ENCODE assay signal across 12 cellular contexts in the genomic region with DNA sequence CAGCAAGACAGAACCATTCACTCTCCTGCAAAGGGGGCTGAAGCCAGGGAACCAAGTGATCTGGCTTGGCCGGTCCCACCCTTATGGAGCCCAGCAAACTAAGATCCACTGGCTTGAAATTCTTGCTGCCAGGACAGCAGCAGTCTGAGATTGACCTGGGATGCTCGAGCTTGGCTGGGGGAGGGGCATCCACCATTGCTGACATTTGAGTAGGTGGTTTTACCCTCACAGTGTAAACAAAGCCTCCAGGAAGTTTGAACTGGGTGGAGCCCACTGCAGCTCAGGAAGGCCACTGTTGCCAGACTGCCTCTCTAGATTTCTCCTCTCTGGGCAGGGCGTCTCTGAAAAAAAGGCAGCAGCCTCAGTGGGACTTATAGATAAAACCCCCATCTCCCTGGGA.
DNase-seq lines count a peak whose midpoint lies in the region; ATAC-seq and TF ChIP-seq lines count a peak whose summit lies in the region.
"Had no signal": no experiment of that assay in that cellular context is flagged by ENCODE, and none has a peak within 500 bp of the region (broad histone marks: within the 10 kb centered on the region; RNA-seq: fewer than 3 reads in every experiment).

No MANE protein-coding gene starts in this region.

- peaks cover 34% of the 10 kb centered on the region for H3K4me1 Mint-ChIP-seq in activated CD4-positive, alpha-beta T cell treated with anti-CD3 and anti-CD28 coated beads, Interleukin-2, amount 10 ng/mL, durations not matched to agents 7 days and 5 days
- peaks cover 4% of the 10 kb centered on the region for H3K4me1 Mint-ChIP-seq in activated T-helper 17 cell treated with anti-CD3 and anti-CD28 coated beads, Interleukin-2, amount 50 U/mL, for 72 hours
- H3K4me1 Mint-ChIP-seq in nephron progenitor cell: peaks cover 12% of the 10 kb centered on the region

- H3K9me3 Mint-ChIP-seq in activated CD4-positive, alpha-beta T cell treated with anti-CD3 and anti-CD28 coated beads, Interleukin-2, amount 10 ng/mL, durations not matched to agents 7 days and 5 days: peaks cover 45% of the 10 kb centered on the region
- H3K9me3 Mint-ChIP-seq in activated T-helper 17 cell treated with anti-CD3 and anti-CD28 coated beads, Interleukin-2, amount 50 U/mL, for 72 hours: peaks cover 13% of the 10 kb centered on the region
- peaks cover 47% of the 10 kb centered on the region for H3K9me3 Mint-ChIP-seq in nephron progenitor cell

- no peaks in the 10 kb centered on the region for H3K27me3 Mint-ChIP-seq in activated CD4-positive, alpha-beta T cell treated with anti-CD3 and anti-CD28 coated beads, Interleukin-2, amount 10 ng/mL, durations not matched to agents 7 days and 5 days
- no peaks in the 10 kb centered on the region for H3K27me3 Mint-ChIP-seq in activated T-helper 17 cell treated with anti-CD3 and anti-CD28 coated beads, Interleukin-2, amount 50 U/mL, for 72 hours
- peaks cover 6% of the 10 kb centered on the region for H3K27me3 Mint-ChIP-seq in nephron progenitor cell (ENCODE audit: low read depth, poor library complexity)

- H3K27me3 ChIP-seq in right atrium auricular region: no peaks in the 10 kb centered on the region
- H3K27me3 ChIP-seq: brain microvascular endothelial cell had no signal

- TF ChIP-seq CTCF in nephron progenitor cell (IDR thresholded peaks at IDR 0.05) (no peak), right atrium auricular region (IDR thresholded peaks at IDR 0.05) (no peak)

- peaks cover 57% of the 10 kb centered on the region for H3K36me3 Mint-ChIP-seq in activated CD4-positive, alpha-beta T cell treated with anti-CD3 and anti-CD28 coated beads, Interleukin-2, amount 10 ng/mL, durations not matched to agents 7 days and 5 days (ENCODE audit: low read depth)
- no peaks in the 10 kb centered on the region for H3K36me3 Mint-ChIP-seq in activated T-helper 17 cell treated with anti-CD3 and anti-CD28 coated beads, Interleukin-2, amount 50 U/mL, for 72 hours (ENCODE audit: low read depth)
- H3K36me3 Mint-ChIP-seq in nephron progenitor cell (ENCODE audit: low read depth): peaks cover 7% of the 10 kb centered on the region

- no peak overlapping the region for H3K4me3 ChIP-seq in right atrium auricular region

- H3K4me3 Mint-ChIP-seq in activated CD4-positive, alpha-beta T cell treated with anti-CD3 and anti-CD28 coated beads, Interleukin-2, amount 10 ng/mL, durations not matched to agents 7 days and 5 days: no peak overlapping the region
- peak overlapping the region; percentile 15 for H3K4me3 Mint-ChIP-seq in activated T-helper 17 cell treated with anti-CD3 and anti-CD28 coated beads, Interleukin-2, amount 50 U/mL, for 72 hours
- no peak overlapping the region for H3K4me3 Mint-ChIP-seq in nephron progenitor cell

- H3K36me3 ChIP-seq in right atrium auricular region: no peaks in the 10 kb centered on the region
- H3K36me3 ChIP-seq: brain microvascular endothelial cell had no signal

- H3K27ac ChIP-seq in right atrium auricular region: no peak overlapping the region
- H3K27ac ChIP-seq: brain microvascular endothelial cell, KMS-11 had no signal

- no peaks in the 10 kb centered on the region for H3K9me3 ChIP-seq in right atrium auricular region

- CTCF ChIA-PET in activated CD4-positive, alpha-beta T cell treated with anti-CD3 and anti-CD28 coated beads, Interleukin-2, amount 10 ng/mL, durations not matched to agents 7 days and 5 days (lab: Charles Lee): interaction anchor here (1.0 to 1.4 kb wide), 3 partner anchors 25 to 50 kb away, joined by 3 to 5 read pairs (median 4); no protein-coding TSS in a partner anchor

- POLR2A ChIA-PET in activated CD4-positive, alpha-beta T cell treated with anti-CD3 and anti-CD28 coated beads, Interleukin-2, amount 10 ng/mL, durations not matched to agents 7 days and 5 days (lab: Charles Lee): no interaction called here

- no peaks in the 10 kb centered on the region for H3K4me1 ChIP-seq in right atrium auricular region

- H3K27ac Mint-ChIP-seq in activated CD4-positive, alpha-beta T cell treated with anti-CD3 and anti-CD28 coated beads, Interleukin-2, amount 10 ng/mL, durations not matched to agents 7 days and 5 days: peak overlapping the region; percentile 88
- peak overlapping the region; percentile 36 for H3K27ac Mint-ChIP-seq in activated T-helper 17 cell treated with anti-CD3 and anti-CD28 coated beads, Interleukin-2, amount 50 U/mL, for 72 hours
- no peak overlapping the region for H3K27ac Mint-ChIP-seq in nephron progenitor cell

- DNase-seq in activated CD4-positive, alpha-beta T cell treated with anti-CD3 and anti-CD28 coated beads, Interleukin-2, amount 10 ng/mL, durations not matched to agents 7 days and 5 days: peak; percentile 61
- no peak for DNase-seq in activated CD4-positive, alpha-beta T cell treated with anti-CD3 and anti-CD28 coated beads for 4 hours
- DNase-seq in NCI-H510A (lab: John Stamatoyannopoulos, UW) (peak; percentile 16), nephron progenitor cell (peak; percentile 55), right atrium auricular region (ENCODE audit: low spot score) (no peak)
- DNase-seq: brain microvascular endothelial cell, erythroblast, NCI-H446 treated with DMSO at 0.1 percent for 48 hours had no signal

- no peak for ATAC-seq in activated T-helper 17 cell treated with anti-CD3 and anti-CD28 coated beads, Interleukin-2, amount 50 U/mL, for 72 hours (replicated peaks)
- ATAC-seq in HG03521 (IDR thresholded peaks at IDR 0.05; ENCODE audit: unreplicated experiment): no peak
- no peak for ATAC-seq in HG02870 (IDR thresholded peaks at IDR 0.05; ENCODE audit: unreplicated experiment)

Comparison
In these comparisons a context has a peak if more than half of its experiments do, and no peak if none do; other contexts are left out.
1. DNase-seq: peak in activated CD4-positive, alpha-beta T cell treated with anti-CD3 and anti-CD28 coated beads, Interleukin-2, amount 10 ng/mL, durations not matched to agents 7 days and 5 days (single experiment), NCI-H510A (single experiment) and nephron progenitor cell (single experiment); none in activated CD4-positive, alpha-beta T cell treated with anti-CD3 and anti-CD28 coated beads for 4 hours (0 of 2) and right atrium auricular region (single experiment).